In genomic region chr5:143542798-143543144, GRCh38 we compare ENCODE assay signal across 20 cellular contexts.
"Had no signal": no experiment of that assay in that cellular context is flagged by ENCODE, and none has a peak within 500 bp of the region (broad histone marks: within the 10 kb centered on the region; RNA-seq: fewer than 3 reads in every experiment).

No MANE protein-coding gene starts in this region.

- H3K27ac Mint-ChIP-seq: activated naive CD4-positive, alpha-beta T cell treated with anti-CD3 and anti-CD28 coated beads for 36 hours; activated T-helper 17 cell treated with anti-CD3 and anti-CD28 coated beads, Interleukin-2, amount 50 U/mL, for 72 hours; dendritic cell treated with granulocyte-macrophage colony-stimulating factor and Interleukin-4, amounts not matched to agents 40 ng/mL and 50 ng/mL, for 4 days; effector memory CD8-positive, alpha-beta T cell; immature natural killer cell; nephron; T-helper 1 cell treated with Interleukin-12 subunit alpha and Interleukin-12 subunit beta and Interleukin-4 antibody, amounts not matched to agents 30 μg/mL and 1 μg/mL, for 36 hours had no signal

- H3K4me3 ChIP-seq: sigmoid colon, stomach, thoracic aorta had no signal

- H3K27me3 ChIP-seq: sigmoid colon, stomach had no signal

- ATAC-seq: activated T-helper 17 cell treated with anti-CD3 and anti-CD28 coated beads, Interleukin-2, amount 50 U/mL, for 72 hours; effector memory CD8-positive, alpha-beta T cell had no signal

- H3K9me3 Mint-ChIP-seq: effector memory CD8-positive, alpha-beta T cell had no signal

- H3K4me1 ChIP-seq: stomach had no signal

- DNase-seq: activated CD4-positive, alpha-beta T cell treated with anti-CD3 and anti-CD28 coated beads for 48 hours; activated CD8-positive, alpha-beta memory T cell treated with anti-CD3 and anti-CD28 coated beads for 24 hours; activated naive CD4-positive, alpha-beta T cell treated with anti-CD3 and anti-CD28 coated beads for 36 hours; cerebellar nuclear complex; effector memory CD8-positive, alpha-beta T cell; erythroblast; foreskin fibroblast; glutamatergic neuron; immature natural killer cell; left cardiac atrium; occipital lobe; sigmoid colon; stimulated activated CD4-positive, alpha-beta T cell treated with anti-CD3 and anti-CD28 coated beads, Interleukin-4, amount 100 ng/mL, for 1 hour; stimulated activated CD8-positive, alpha-beta memory T cell treated with anti-CD3 and anti-CD28 coated beads, Interleukin-4, amount 100 ng/mL, for 48 hours; stomach had no signal

- H3K27me3 Mint-ChIP-seq: activated T-helper 17 cell treated with anti-CD3 and anti-CD28 coated beads, Interleukin-2, amount 50 U/mL, for 72 hours; dendritic cell treated with granulocyte-macrophage colony-stimulating factor and Interleukin-4, amounts not matched to agents 40 ng/mL and 50 ng/mL, for 4 days; effector memory CD8-positive, alpha-beta T cell had no signal

- H3K27ac ChIP-seq: sigmoid colon, stomach, thoracic aorta had no signal

- H3K4me3 Mint-ChIP-seq: activated naive CD4-positive, alpha-beta T cell treated with anti-CD3 and anti-CD28 coated beads for 36 hours; activated T-helper 17 cell treated with anti-CD3 and anti-CD28 coated beads, Interleukin-2, amount 50 U/mL, for 72 hours; dendritic cell treated with granulocyte-macrophage colony-stimulating factor and Interleukin-4, amounts not matched to agents 40 ng/mL and 50 ng/mL, for 4 days; effector memory CD8-positive, alpha-beta T cell; immature natural killer cell; nephron; T-helper 1 cell treated with Interleukin-12 subunit alpha and Interleukin-12 subunit beta and Interleukin-4 antibody, amounts not matched to agents 30 μg/mL and 1 μg/mL, for 36 hours had no signal

- H3K4me1 Mint-ChIP-seq: activated T-helper 17 cell treated with anti-CD3 and anti-CD28 coated beads, Interleukin-2, amount 50 U/mL, for 72 hours; immature natural killer cell had no signal

- H3K36me3 ChIP-seq: sigmoid colon, stomach, thoracic aorta had no signal
